Comparison of ENCODE assay signal across 8 cellular contexts in the genomic region with DNA sequence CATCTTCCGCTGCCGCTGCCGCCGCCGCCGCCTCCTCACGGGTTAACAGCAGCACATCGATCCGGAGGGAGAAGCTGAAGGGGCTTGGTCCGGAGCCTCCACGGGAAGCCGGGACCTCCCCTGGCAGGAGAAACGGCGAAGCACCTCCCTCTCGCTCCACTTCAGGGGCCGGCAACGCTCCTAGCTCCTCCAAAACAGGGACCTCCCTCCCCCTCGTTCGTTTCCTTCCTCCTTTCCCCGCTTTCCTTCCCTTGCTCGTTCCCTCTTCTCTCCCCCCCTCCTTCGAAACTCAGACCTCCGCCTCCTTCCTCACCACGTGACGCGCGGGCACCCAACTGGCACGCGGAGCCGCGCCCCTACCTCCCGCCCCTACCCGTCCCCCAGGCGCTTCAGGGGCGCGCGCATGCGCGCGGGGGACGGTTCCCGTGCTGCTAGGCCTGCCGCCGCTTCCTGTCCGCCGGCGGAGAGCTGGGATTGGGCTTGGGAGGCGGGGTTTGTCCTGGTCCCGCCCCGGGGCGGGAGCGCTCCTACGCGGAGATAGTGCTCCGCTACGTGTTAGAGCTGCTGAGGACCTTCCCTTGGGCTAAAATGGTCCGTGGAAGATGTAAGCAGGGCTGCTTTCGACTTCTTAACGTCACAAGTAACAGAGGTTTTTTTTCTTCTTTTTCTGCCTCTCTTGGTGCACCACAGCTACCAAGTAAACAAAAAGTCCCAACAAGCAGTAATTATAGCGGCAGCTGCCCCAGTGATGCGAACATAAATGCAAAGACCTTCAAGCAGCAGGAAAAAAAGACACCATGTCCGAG. TPM values are rescaled to one million over a fixed set of nuclear protein-coding genes. Genes with fewer than 3 reads are reported as not detected.
DNase-seq lines count a peak whose midpoint lies in the region; ATAC-seq lines count a peak whose summit lies in the region.

A gene with protein sequence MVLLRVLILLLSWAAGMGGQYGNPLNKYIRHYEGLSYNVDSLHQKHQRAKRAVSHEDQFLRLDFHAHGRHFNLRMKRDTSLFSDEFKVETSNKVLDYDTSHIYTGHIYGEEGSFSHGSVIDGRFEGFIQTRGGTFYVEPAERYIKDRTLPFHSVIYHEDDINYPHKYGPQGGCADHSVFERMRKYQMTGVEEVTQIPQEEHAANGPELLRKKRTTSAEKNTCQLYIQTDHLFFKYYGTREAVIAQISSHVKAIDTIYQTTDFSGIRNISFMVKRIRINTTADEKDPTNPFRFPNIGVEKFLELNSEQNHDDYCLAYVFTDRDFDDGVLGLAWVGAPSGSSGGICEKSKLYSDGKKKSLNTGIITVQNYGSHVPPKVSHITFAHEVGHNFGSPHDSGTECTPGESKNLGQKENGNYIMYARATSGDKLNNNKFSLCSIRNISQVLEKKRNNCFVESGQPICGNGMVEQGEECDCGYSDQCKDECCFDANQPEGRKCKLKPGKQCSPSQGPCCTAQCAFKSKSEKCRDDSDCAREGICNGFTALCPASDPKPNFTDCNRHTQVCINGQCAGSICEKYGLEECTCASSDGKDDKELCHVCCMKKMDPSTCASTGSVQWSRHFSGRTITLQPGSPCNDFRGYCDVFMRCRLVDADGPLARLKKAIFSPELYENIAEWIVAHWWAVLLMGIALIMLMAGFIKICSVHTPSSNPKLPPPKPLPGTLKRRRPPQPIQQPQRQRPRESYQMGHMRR (minus strand): TSS at position 176 of the 806 bp plus-strand sequence. CDS start 173 bp downstream, at position 3.

- no peaks in the 10 kb centered on the region for H3K36me3 ChIP-seq in CD4-positive, alpha-beta memory T cell (ENCODE audit: insufficient read depth, low read length)

- peak; percentile 88 for ATAC-seq in GM19463 (IDR thresholded peaks at IDR 0.05; ENCODE audit: unreplicated experiment)

- H3K27ac Mint-ChIP-seq in CD4-positive, alpha-beta memory T cell, result peak within 1 kb of the TSS; percentile 94 to 96 (median 95)

- peaks cover 46% of the 10 kb centered on the region for H3K4me1 ChIP-seq in CD4-positive, alpha-beta memory T cell (ENCODE audit: insufficient read depth, low read length)

- peak within 1 kb of the TSS; percentile 68 to 96 for H3K4me3 ChIP-seq in CD4-positive, alpha-beta memory T cell (ENCODE audit: low read length in 2 of 2)

- POLR2A ChIA-PET in CD4-positive, alpha-beta memory T cell (lab: Charles Lee; ENCODE audit: partially characterized antibody), result interaction anchor here (0.6 to 4.6 kb wide), 15 partner anchors 9 to 122 kb away, joined by 3 to 119 read pairs (median 4); a partner anchor contains a TSS

- peak within 1 kb of the TSS; percentile 79 for H3K27ac ChIP-seq in CD4-positive, alpha-beta memory T cell (ENCODE audit: low read depth, low read length)

- CTCF ChIA-PET in CD4-positive, alpha-beta memory T cell (lab: Charles Lee; ENCODE audit: partially characterized antibody), result interaction anchor here (0.9 to 5.5 kb wide), 4 partner anchors 10 to 480 kb away, joined by 5 to 56 read pairs (median 6); a partner anchor contains a TSS

- H3K27me3 ChIP-seq in CD4-positive, alpha-beta memory T cell (ENCODE audit: insufficient read depth, low read length), result no peaks in the 10 kb centered on the region

- H3K4me1 Mint-ChIP-seq in CD4-positive, alpha-beta memory T cell, result peaks cover 26 to 49% (median 36%) of the 10 kb centered on the region in 4 donors

- no peaks in the 10 kb centered on the region for H3K9me3 ChIP-seq in CD4-positive, alpha-beta memory T cell (ENCODE audit: control insufficient read depth in 1 of 2, low read length in 2 of 2)

- DNase-seq in CD4-positive, alpha-beta memory T cell, result peak; percentile 93 to 98 (median 94)
- DNase-seq in HS-27A (ENCODE audit: low read depth), result peak; percentile 98
- peak; percentile 87 for DNase-seq in NK-92 (lab: John Stamatoyannopoulos, UW; ENCODE audit: unreplicated experiment)
- DNase-seq in activated CD8-positive, alpha-beta memory T cell treated with anti-CD3 and anti-CD28 coated beads for 1 hour (ENCODE audit: extremely low read depth in 1 of 2, low read depth in 1 of 2), result peak; percentile 92 to 97
- peak; percentile 97 for DNase-seq in effector CD4-positive, alpha-beta T cell
- DNase-seq in lung microvascular endothelial cell (ENCODE audit: low read depth in 2 of 2), result peak; percentile 99
- peak; percentile 96 to 98 (median 97) for DNase-seq in stimulated activated CD4-positive, alpha-beta T cell treated with anti-CD3 and anti-CD28 coated beads, TNF-alpha, amount 100 ng/mL, for 48 hours (ENCODE audit: low read depth in 3 of 3)

- peaks cover 0 to 2% (median 0%) of the 10 kb centered on the region in 8 donors for H3K9me3 Mint-ChIP-seq in CD4-positive, alpha-beta memory T cell

- intact Hi-C loops in CD4-positive, alpha-beta memory T cell (cut with micrococcal nuclease), result loop anchor here (1.0 to 5.0 kb wide), 5 partner anchors 22 to 939 kb away; a partner anchor contains a TSS

- peaks cover 0 to 15% of the 10 kb centered on the region in 2 donors for H3K36me3 Mint-ChIP-seq in CD4-positive, alpha-beta memory T cell

- no peaks in the 10 kb centered on the region for H3K27me3 Mint-ChIP-seq in CD4-positive, alpha-beta memory T cell

- peak within 1 kb of the TSS; percentile 96 to 99 (median 97) for H3K4me3 Mint-ChIP-seq in CD4-positive, alpha-beta memory T cell

RNA-seq across cellular contexts. Expression of the gene that starts here (rescaled TPM):
- total RNA-seq in CD4-positive, alpha-beta memory T cell, result 100 to 1,000 TPM; 135 TPM
- 100 to 1,000 TPM; 129 to 258 TPM for polyA plus RNA-seq in CD4-positive, alpha-beta memory T cell
- 87.0 and 137 TPM in 2 replicates for total RNA-seq in lung microvascular endothelial cell

Comparison
In these comparisons a context has a peak if more than half of its experiments do, and no peak if none do; other contexts are left out.
1. Peak in every context shown above with its lines: DNase-seq, ATAC-seq, H3K4me3 ChIP-seq and H3K27ac ChIP-seq.